Comparison of ENCODE assay signal across 24 cellular contexts in genomic region chr22:49785841-49786451, GRCh38. TPM values are rescaled to one million over a fixed set of nuclear protein-coding genes. Genes with fewer than 3 reads are reported as not detected.
DNase-seq lines count a peak whose midpoint lies in the region; ATAC-seq and TF ChIP-seq lines count a peak whose summit lies in the region.
"Had no signal": no experiment of that assay in that cellular context is flagged by ENCODE, and none has a peak within 500 bp of the region (broad histone marks: within the 10 kb centered on the region; RNA-seq: fewer than 3 reads in every experiment).

No MANE protein-coding gene starts in this region.

- no peak overlapping the region for H4K12ac ChIP-seq in trophoblast cell (ENCODE audit: low read depth, low read length)

- H3K4me3 ChIP-seq in IMR-90 (ENCODE audit: insufficient read depth, low read depth, low read length): no peak overlapping the region
- no peak overlapping the region for H3K4me3 ChIP-seq in trophoblast cell (ENCODE audit: low read depth, low read length)
- H3K4me3 ChIP-seq: tibial artery had no signal

- no peaks in the 10 kb centered on the region for H3K9me3 Mint-ChIP-seq in T-helper 1 cell treated with Interleukin-12 subunit alpha and Interleukin-12 subunit beta and Interleukin-4 antibody, amounts not matched to agents 30 μg/mL and 1 μg/mL, for 36 hours
- no peaks in the 10 kb centered on the region for H3K9me3 Mint-ChIP-seq in endothelial cell (ENCODE audit: unreplicated experiment)
- no peaks in the 10 kb centered on the region for H3K9me3 Mint-ChIP-seq in activated T-helper 2 cell treated with anti-CD3 and anti-CD28 coated beads, Interferon-gamma antibody, Interleukin-2, Interleukin-4, amounts not matched to agents 10 μg/mL and 5 μg/mL and 100 μg/mL, durations not matched to agents 14 hours and 24 hours and 36 hours
- H3K9me3 Mint-ChIP-seq: activated B cell treated with CpG ODN at 0.5 μM for 24 hours; activated CD4-positive, alpha-beta memory T cell treated with anti-CD3 and anti-CD28 coated beads, Interleukin-2, amount 10 ng/mL, durations not matched to agents 7 days and 5 days; brain had no signal

- H3K79me2 ChIP-seq in trophoblast cell (ENCODE audit: control insufficient read depth, insufficient read depth, low read length, poor library complexity): peaks cover 5% of the 10 kb centered on the region

- H3K27me3 ChIP-seq in IMR-90 (ENCODE audit: control insufficient read depth, insufficient read depth, low read length) (no peaks in the 10 kb centered on the region), trophoblast cell (ENCODE audit: insufficient read depth, low read length) (no peaks in the 10 kb centered on the region)
- H3K27me3 ChIP-seq: neutrophil, tibial artery had no signal

- peak overlapping the region; percentile 15 for H3K27ac Mint-ChIP-seq in T-helper 1 cell treated with Interleukin-12 subunit alpha and Interleukin-12 subunit beta and Interleukin-4 antibody, amounts not matched to agents 30 μg/mL and 1 μg/mL, for 36 hours
- H3K27ac Mint-ChIP-seq in endothelial cell (ENCODE audit: unreplicated experiment): no peak overlapping the region
- no peak overlapping the region for H3K27ac Mint-ChIP-seq in activated T-helper 2 cell treated with anti-CD3 and anti-CD28 coated beads, Interferon-gamma antibody, Interleukin-2, Interleukin-4, amounts not matched to agents 10 μg/mL and 5 μg/mL and 100 μg/mL, durations not matched to agents 14 hours and 24 hours and 36 hours
- H3K27ac Mint-ChIP-seq: activated B cell treated with CpG ODN at 0.5 μM for 24 hours had no signal

- in situ Hi-C loops in IMR-90 (cut with MboI; ENCODE audit: low sequenced_read_pairs): no loop called here

- no peak overlapping the region for H2BK5ac ChIP-seq in IMR-90 (ENCODE audit: low read depth, low read length, poor library complexity, severe bottlenecking)
- no peak overlapping the region for H2BK5ac ChIP-seq in trophoblast cell (ENCODE audit: low read depth, low read length, poor library complexity)

- H3K4me3 Mint-ChIP-seq in T-helper 1 cell treated with Interleukin-12 subunit alpha and Interleukin-12 subunit beta and Interleukin-4 antibody, amounts not matched to agents 30 μg/mL and 1 μg/mL, for 36 hours: no peak overlapping the region
- H3K4me3 Mint-ChIP-seq in endothelial cell (ENCODE audit: unreplicated experiment): peak overlapping the region; percentile 37
- H3K4me3 Mint-ChIP-seq in activated T-helper 2 cell treated with anti-CD3 and anti-CD28 coated beads, Interferon-gamma antibody, Interleukin-2, Interleukin-4, amounts not matched to agents 10 μg/mL and 5 μg/mL and 100 μg/mL, durations not matched to agents 14 hours and 24 hours and 36 hours (ENCODE audit: low read depth): no peak overlapping the region
- H3K4me3 Mint-ChIP-seq: activated B cell treated with CpG ODN at 0.5 μM for 24 hours; activated CD4-positive, alpha-beta memory T cell treated with anti-CD3 and anti-CD28 coated beads, Interleukin-2, amount 10 ng/mL, durations not matched to agents 7 days and 5 days; brain had no signal

- H2BK20ac ChIP-seq in IMR-90 (ENCODE audit: low read depth, low read length): no peak overlapping the region

- H3K4me2 ChIP-seq in IMR-90 (ENCODE audit: low read depth, low read length) (no peak overlapping the region), trophoblast cell (ENCODE audit: low read length) (no peak overlapping the region)

- H2BK12ac ChIP-seq in trophoblast cell (ENCODE audit: low read length): no peak overlapping the region

- intact Hi-C loops in IMR-90 (cut with micrococcal nuclease): no loop called here
- intact Hi-C loops in activated T-helper 2 cell treated with anti-CD3 and anti-CD28 coated beads, Interferon-gamma antibody, Interleukin-2, Interleukin-4, amounts not matched to agents 10 μg/mL and 5 μg/mL and 100 μg/mL, durations not matched to agents 14 hours and 24 hours and 36 hours (cut with micrococcal nuclease): no loop called here

- H4K5ac ChIP-seq in IMR-90 (ENCODE audit: low read depth, low read length): no peak overlapping the region

- DNase-seq in T-helper 1 cell (no peak), IMR-90 (no peak), endothelial cell (ENCODE audit: low spot score) (no peak), trophoblast cell (no peak), iPS-NIHi11 (ENCODE audit: low spot score) (no peak), LoVo (ENCODE audit: low spot score) (no peak)
- no peak for DNase-seq in activated T-helper 2 cell treated with anti-CD3 and anti-CD28 coated beads, Interferon-gamma antibody, Interleukin-2, Interleukin-4, amounts not matched to agents 10 μg/mL and 5 μg/mL and 100 μg/mL, durations not matched to agents 14 hours and 24 hours and 36 hours (ENCODE audit: low spot score)
- DNase-seq: activated B cell treated with CpG ODN at 0.5 μM for 24 hours; activated CD4-positive, alpha-beta memory T cell treated with anti-CD3 and anti-CD28 coated beads, Interleukin-2, amount 10 ng/mL, durations not matched to agents 7 days and 5 days; activated T-cell treated with anti-CD3 and anti-CD28 coated beads, Interleukin-2, amount 50 U/mL, for 48 hours; AML-193; COR-L47; DND-41; midbrain; NCI-H1417; NCI-H526; retina; stimulated activated naive CD4-positive, alpha-beta T cell; SW 1271; tibial artery had no signal

- ATAC-seq in IMR-90 (ENCODE audit: low read depth): no peak

- CTCF ChIA-PET in IMR-90 (lab: Yijun Ruan, JAX): no interaction called here

- dilution Hi-C loops in IMR-90 (cut with HindIII; ENCODE audit: low sequenced_read_pairs, unreplicated experiment): no loop called here

- peaks cover 16 to 74% of the 10 kb centered on the region in 2 experiments; a peak in 3 of 4 replicates for H3K79me1 ChIP-seq in IMR-90 (ENCODE audit: low read depth in 1 of 2, low read length in 2 of 2)
- H3K79me1 ChIP-seq in trophoblast cell (ENCODE audit: low read length): no peaks in the 10 kb centered on the region

- peaks cover 85% of the 10 kb centered on the region for H4K20me1 ChIP-seq in IMR-90 (ENCODE audit: insufficient read depth, low read length)

- H3K23ac ChIP-seq in IMR-90 (ENCODE audit: low read depth, low read length): no peak overlapping the region
- no peak overlapping the region for H3K23ac ChIP-seq in trophoblast cell (ENCODE audit: low read length)

- no peaks in the 10 kb centered on the region for H3K27me3 Mint-ChIP-seq in T-helper 1 cell treated with Interleukin-12 subunit alpha and Interleukin-12 subunit beta and Interleukin-4 antibody, amounts not matched to agents 30 μg/mL and 1 μg/mL, for 36 hours (ENCODE audit: low read depth)
- peaks cover 3% of the 10 kb centered on the region for H3K27me3 Mint-ChIP-seq in endothelial cell (ENCODE audit: unreplicated experiment)
- no peaks in the 10 kb centered on the region for H3K27me3 Mint-ChIP-seq in activated T-helper 2 cell treated with anti-CD3 and anti-CD28 coated beads, Interferon-gamma antibody, Interleukin-2, Interleukin-4, amounts not matched to agents 10 μg/mL and 5 μg/mL and 100 μg/mL, durations not matched to agents 14 hours and 24 hours and 36 hours (ENCODE audit: low read depth)
- H3K27me3 Mint-ChIP-seq: activated B cell treated with CpG ODN at 0.5 μM for 24 hours; activated CD4-positive, alpha-beta memory T cell treated with anti-CD3 and anti-CD28 coated beads, Interleukin-2, amount 10 ng/mL, durations not matched to agents 7 days and 5 days; brain had no signal

- no peak overlapping the region for H2BK15ac ChIP-seq in IMR-90 (ENCODE audit: low read depth, low read length)

- peak overlapping the region; percentile 66 for H2AK9ac ChIP-seq in IMR-90 (replicated peaks; ENCODE audit: low read depth, low read length, poor library complexity)

- POLR2A ChIA-PET in IMR-90 (lab: Charles Lee; ENCODE audit: unreplicated experiment): no interaction called here

- H3K4me1 ChIP-seq in IMR-90 (ENCODE audit: control insufficient read depth, insufficient read depth, low read length): peaks cover 14% of the 10 kb centered on the region
- peaks cover 9% of the 10 kb centered on the region in 2 experiments for H3K4me1 ChIP-seq in trophoblast cell (ENCODE audit: control insufficient read depth in 1 of 2, insufficient read depth in 2 of 2, low read length in 2 of 2)

- no peak overlapping the region for H4K91ac ChIP-seq in IMR-90 (ENCODE audit: insufficient read depth, low read depth, low read length)
- no peak overlapping the region for H4K91ac ChIP-seq in trophoblast cell (ENCODE audit: low read depth, low read length)

- no peak overlapping the region for H3K27ac ChIP-seq in IMR-90 (ENCODE audit: insufficient read depth, low read length)
- no peak overlapping the region for H3K27ac ChIP-seq in trophoblast cell (ENCODE audit: low read depth, low read length)
- H3K27ac ChIP-seq: 22Rv1, neutrophil, tibial artery had no signal

- no peak for TF ChIP-seq POLR2A in IMR-90 (IDR thresholded peaks at IDR 0.05; ENCODE audit: low read depth, low read length)

- H3K9ac ChIP-seq in IMR-90 (ENCODE audit: low read depth, low read length) (no peak overlapping the region), trophoblast cell (ENCODE audit: low read length) (no peak overlapping the region)

- peaks cover 4% of the 10 kb centered on the region; the same call in 1 of the 2 replicates for H3K9me1 ChIP-seq in IMR-90 (ENCODE audit: insufficient read depth, low read length)

- H3K4ac ChIP-seq in IMR-90 (ENCODE audit: low read depth, low read length): no peak overlapping the region
- H3K4ac ChIP-seq in trophoblast cell (ENCODE audit: low read depth, low read length): peak overlapping the region; percentile 17

- H3K18ac ChIP-seq in IMR-90 (ENCODE audit: low read depth, low read length): no peak overlapping the region
- no peak overlapping the region for H3K18ac ChIP-seq in trophoblast cell (ENCODE audit: low read length)

- H4K8ac ChIP-seq in IMR-90 (ENCODE audit: low read depth in 2 of 2, low read length in 2 of 2) (no peak overlapping the region), trophoblast cell (ENCODE audit: low read depth, low read length) (no peak overlapping the region)

- peaks cover 38% of the 10 kb centered on the region for H3K4me1 Mint-ChIP-seq in T-helper 1 cell treated with Interleukin-12 subunit alpha and Interleukin-12 subunit beta and Interleukin-4 antibody, amounts not matched to agents 30 μg/mL and 1 μg/mL, for 36 hours (ENCODE audit: low read depth)
- peaks cover 22% of the 10 kb centered on the region for H3K4me1 Mint-ChIP-seq in endothelial cell (ENCODE audit: unreplicated experiment)
- peaks cover 26% of the 10 kb centered on the region for H3K4me1 Mint-ChIP-seq in activated T-helper 2 cell treated with anti-CD3 and anti-CD28 coated beads, Interferon-gamma antibody, Interleukin-2, Interleukin-4, amounts not matched to agents 10 μg/mL and 5 μg/mL and 100 μg/mL, durations not matched to agents 14 hours and 24 hours and 36 hours (ENCODE audit: low read depth)

- H2AFZ ChIP-seq in IMR-90 (replicated peaks; ENCODE audit: low read length, poor library complexity): no peak overlapping the region
- no peak overlapping the region for H2AFZ ChIP-seq in trophoblast cell (ENCODE audit: insufficient read depth, low read length, poor library complexity)

- no peak overlapping the region for H3K56ac ChIP-seq in IMR-90 (ENCODE audit: extremely low read depth, insufficient read depth, low read length)

- WGBS in IMR-90 (ENCODE audit: extremely low coverage in 2 of 2, insufficient read length in 1 of 2), 2 experiments: 86% methylated on average over 7 of the region's 18 CpGs; no CpG with 5 or more reads in 1 of the 2 experiments
- no CpG with 5 or more reads among the region's 18 CpGs for WGBS in trophoblast cell (ENCODE audit: extremely low coverage, insufficient coverage, insufficient read length)

- H2AK5ac ChIP-seq in IMR-90 (ENCODE audit: low read depth, low read length): no peak overlapping the region
- H2AK5ac ChIP-seq in trophoblast cell (ENCODE audit: low read length): no peak overlapping the region

- TF ChIP-seq RAD21 in IMR-90 (IDR thresholded peaks at IDR 0.05; ENCODE audit: low read length): no peak

- TF ChIP-seq CTCF in IMR-90 (conservative IDR thresholded peaks at IDR 0.05; ENCODE audit: low read depth, low read length) (no peak), endothelial cell (IDR thresholded peaks at IDR 0.05; ENCODE audit: unreplicated experiment) (no peak)

- H3K14ac ChIP-seq in IMR-90 (replicated peaks; ENCODE audit: low read depth, low read length) (no peak overlapping the region), trophoblast cell (ENCODE audit: low read length) (no peak overlapping the region)

- H3K36me3 ChIP-seq in IMR-90 (ENCODE audit: control insufficient read depth, insufficient read depth, low read length): peaks cover 64% of the 10 kb centered on the region
- peaks cover 76 to 81% of the 10 kb centered on the region in 2 experiments for H3K36me3 ChIP-seq in trophoblast cell (ENCODE audit: control insufficient read depth in 1 of 2, insufficient read depth in 2 of 2, low read length in 2 of 2)

- peaks cover 28% of the 10 kb centered on the region for H3K36me3 Mint-ChIP-seq in T-helper 1 cell treated with Interleukin-12 subunit alpha and Interleukin-12 subunit beta and Interleukin-4 antibody, amounts not matched to agents 30 μg/mL and 1 μg/mL, for 36 hours (ENCODE audit: low read depth)
- peaks cover 26% of the 10 kb centered on the region for H3K36me3 Mint-ChIP-seq in endothelial cell (ENCODE audit: low read depth, unreplicated experiment)
- peaks cover 48% of the 10 kb centered on the region for H3K36me3 Mint-ChIP-seq in activated T-helper 2 cell treated with anti-CD3 and anti-CD28 coated beads, Interferon-gamma antibody, Interleukin-2, Interleukin-4, amounts not matched to agents 10 μg/mL and 5 μg/mL and 100 μg/mL, durations not matched to agents 14 hours and 24 hours and 36 hours (ENCODE audit: low read depth)

- H2BK120ac ChIP-seq in IMR-90 (ENCODE audit: low read depth, low read length) (no peak overlapping the region), trophoblast cell (ENCODE audit: insufficient read depth, low read length, poor library complexity) (no peak overlapping the region)

- H3K9me3 ChIP-seq in IMR-90 (ENCODE audit: control insufficient read depth, insufficient read depth, low read length): no peaks in the 10 kb centered on the region
- peaks cover 3% of the 10 kb centered on the region for H3K9me3 ChIP-seq in trophoblast cell (ENCODE audit: insufficient read depth, low read depth, low read length)
- H3K9me3 ChIP-seq: neutrophil, tibial artery had no signal

- BruUV-seq in IMR-90 (replicated peaks; lab: Mats Ljungman, UMichigan): no TSS peak

RNA-seq across cellular contexts. Expression of gene BRD1, which starts 41.7 kb away (rescaled TPM):
- total RNA-seq in IMR-90 (2012; rRNA removed): 10.0 and 10.8 TPM in 2 replicates
- polyA plus RNA-seq in IMR-90 (2012; rRNA removed): 9.4 and 10.6 TPM in 2 replicates
- polyA plus RNA-seq in IMR-90 (2012; cell fraction: cytosol; rRNA removed): 8.0 and 8.3 TPM in 2 replicates
- polyA plus RNA-seq in IMR-90 (2012; cell fraction: nucleus; rRNA removed; ENCODE audit: low replicate concordance): 42.9 and 49.7 TPM in 2 replicates
- 40.3 TPM for total RNA-seq in endothelial cell (ENCODE audit: unreplicated experiment)
- 18.7 and 19.7 TPM in 2 replicates for polyA plus RNA-seq in trophoblast cell (2013)
- 41.3 and 46.2 TPM in 2 replicates for total RNA-seq in activated T-helper 2 cell treated with anti-CD3 and anti-CD28 coated beads, Interferon-gamma antibody, Interleukin-2, Interleukin-4, amounts not matched to agents 10 μg/mL and 5 μg/mL and 100 μg/mL, durations not matched to agents 14 hours and 24 hours and 36 hours
